ENCODE assay signal across 12 cellular contexts in the genomic region with DNA sequence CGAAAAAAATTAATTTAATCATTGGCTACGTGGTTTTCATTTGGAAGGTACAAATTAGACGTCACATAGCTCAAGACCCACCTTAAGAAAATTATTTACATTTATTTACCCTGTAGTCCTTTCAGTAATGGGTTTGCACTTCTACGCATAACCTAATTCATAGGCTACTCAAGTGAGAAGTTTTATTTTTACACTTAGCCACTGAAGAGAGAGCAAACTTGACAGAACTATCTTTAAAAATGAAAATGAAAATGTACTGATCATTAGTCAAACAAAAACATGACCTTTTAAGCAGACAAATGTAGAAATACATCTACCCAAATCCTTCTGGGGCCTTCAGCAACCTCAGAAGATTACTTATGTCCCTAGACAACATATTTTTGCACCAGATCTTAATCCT.
A peak's percentile ranks its signal among the peaks of the same experiment; 100 is the strongest.
DNase-seq lines count a peak whose midpoint lies in the region; ATAC-seq lines count a peak whose summit lies in the region.
"Had no signal": no experiment of that assay in that cellular context is flagged by ENCODE, and none has a peak within 500 bp of the region (broad histone marks: within the 10 kb centered on the region; RNA-seq: fewer than 3 reads in every experiment).

No MANE protein-coding gene starts in this region.

- peak; percentile 55 for ATAC-seq in GM18858 (IDR thresholded peaks at IDR 0.05; ENCODE audit: unreplicated experiment)
- ATAC-seq in GM21381 (IDR thresholded peaks at IDR 0.05; ENCODE audit: unreplicated experiment), result peak; percentile 47
- peak; percentile 49 for ATAC-seq in HG02938 (IDR thresholded peaks at IDR 0.05; ENCODE audit: unreplicated experiment)
- ATAC-seq in HG03469 (IDR thresholded peaks at IDR 0.05; ENCODE audit: unreplicated experiment), result peak; percentile 54

- no peak for DNase-seq in activated T-cell treated with anti-CD3 and anti-CD28 coated beads, Interleukin-2, amount 50 U/mL, for 48 hours
- DNase-seq in DMS53 treated with DMSO at 0.1 percent for 48 hours (lab: John Stamatoyannopoulos, UW; ENCODE audit: unreplicated experiment) (no peak), NCI-H69 (lab: John Stamatoyannopoulos, UW) (no peak), KBM-7 (no peak)
- DNase-seq: endodermal cell, H7, NCI-H1694 treated with DMSO at 0.1 percent for 48 hours, retina had no signal

- in situ Hi-C loops in KBM-7 (cut with MboI; ENCODE audit: low pct_unique_long_range_greater_than_20kb, low sequenced_read_pairs), result no loop called here
